In the genomic region with DNA sequence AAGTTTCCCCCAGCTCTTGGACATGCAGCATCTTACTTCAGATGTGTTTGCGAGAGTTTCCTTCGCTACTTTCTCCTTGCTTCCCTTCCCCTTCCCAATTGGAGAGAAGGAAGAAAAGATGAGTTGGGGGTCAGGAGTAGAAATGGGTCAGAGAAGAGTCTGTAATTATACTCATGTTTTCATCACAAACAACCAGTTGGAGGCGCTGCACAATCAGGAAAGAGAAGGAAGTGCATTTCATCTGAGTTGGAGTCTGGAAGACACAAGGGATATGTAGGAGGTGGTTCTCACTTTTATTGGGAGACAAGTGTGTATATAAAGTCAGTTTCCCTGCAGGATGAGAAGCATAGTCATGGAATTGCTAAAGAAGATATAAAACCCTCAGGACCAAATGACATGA, we compare ENCODE assay signal across 1 cellular context.
TF ChIP-seq lines count a peak whose summit lies in the region.

No MANE protein-coding gene starts in this region.

TF ChIP-seq in HepG2, 621 proteins besides CTCF, POLR2A, EP300 and RAD21:
- TF ChIP-seq IKZF4 (CRISPR knock-in tag; IDR thresholded peaks at IDR 0.05; ENCODE audit: borderline replicate concordance, low read depth, not compliant biosample characterization) = no peak
- TF ChIP-seq STAG1 (CRISPR knock-in tag; IDR thresholded peaks at IDR 0.05) = peak; percentile 56
- TF ChIP-seq SUZ12 (IDR thresholded peaks at IDR 0.05; ENCODE audit: low read depth, low read length) = no peak
TF ChIP-seq in HepG2: peak in this region for 1.
